Comparison of ENCODE assay signal across 11 cellular contexts in genomic region chr5:121503111-121503840, GRCh38.
A peak's percentile ranks its signal among the peaks of the same experiment; 100 is the strongest.
DNase-seq lines count a peak whose midpoint lies in the region; ATAC-seq and TF ChIP-seq lines count a peak whose summit lies in the region.
"Had no signal": no experiment of that assay in that cellular context is flagged by ENCODE, and none has a peak within 500 bp of the region (broad histone marks: within the 10 kb centered on the region; RNA-seq: fewer than 3 reads in every experiment).

No MANE protein-coding gene starts in this region.

- DNase-seq in NCI-H146 (lab: John Stamatoyannopoulos, UW): peak; percentile 0
- no peak for DNase-seq in NCI-H146 treated with DMSO at 0.1 percent for 48 hours (lab: John Stamatoyannopoulos, UW; ENCODE audit: unreplicated experiment)
- DNase-seq in SK-N-MC (ENCODE audit: low read depth, low spot score): peak; percentile 30
- peak; percentile 27 for DNase-seq in left ventricle myocardium superior
- DNase-seq in thyroid gland: peak; percentile 85 to 88
- no peak for DNase-seq in vagina (ENCODE audit: extremely low spot score in 2 of 2)
- DNase-seq in activated effector memory CD4-positive, alpha-beta T cell treated with anti-CD3 and anti-CD28 coated beads, Interleukin-2, amount 50 U/mL, for 16 hours: no peak
- no peak for DNase-seq in HCEC 1CT
- DNase-seq: activated naive CD4-positive, alpha-beta T cell treated with anti-CD3 and anti-CD28 coated beads for 36 hours; stimulated activated naive CD4-positive, alpha-beta T cell treated with Interleukin-2 at 50 U/mL for 16 hours had no signal

- 3 to 10% methylated on average over 2 of the region's 2 CpGs for WGBS in thyroid gland, 2 donors

- no peaks in the 10 kb centered on the region for H3K9me3 ChIP-seq in SK-N-MC (ENCODE audit: low read depth, low read length)
- no peaks in the 10 kb centered on the region for H3K9me3 ChIP-seq in thyroid gland
- no peaks in the 10 kb centered on the region for H3K9me3 ChIP-seq in vagina
- H3K9me3 ChIP-seq: gastrocnemius medialis had no signal

- H3K9ac ChIP-seq in SK-N-MC (ENCODE audit: insufficient read length): no peak overlapping the region

- peak overlapping the region; percentile 27; the same call in 1 of the 2 replicates for H3K27ac ChIP-seq in SK-N-MC
- H3K27ac ChIP-seq in thyroid gland: peak overlapping the region in 1 of 3 donors; percentile 70
- no peak overlapping the region for H3K27ac ChIP-seq in vagina
- H3K27ac ChIP-seq: gastrocnemius medialis had no signal

- H3K4me3 ChIP-seq in SK-N-MC (peak overlapping the region; percentile 40), thyroid gland (replicated peaks in 1 of 3) (no peak overlapping the region), vagina (no peak overlapping the region)
- H3K4me3 ChIP-seq: gastrocnemius medialis had no signal

- TF ChIP-seq POLR2A in thyroid gland (IDR thresholded peaks at IDR 0.05) (no peak), vagina (IDR thresholded peaks at IDR 0.05) (no peak)

- peaks cover 5 to 22% of the 10 kb centered on the region in 2 donors for H3K4me1 ChIP-seq in thyroid gland
- H3K4me1 ChIP-seq in vagina: peaks cover 8% of the 10 kb centered on the region
- H3K4me1 ChIP-seq: gastrocnemius medialis had no signal

- TF ChIP-seq CTCF in thyroid gland (IDR thresholded peaks at IDR 0.05) (no peak), vagina (IDR thresholded peaks at IDR 0.05) (no peak)

- intact Hi-C loops in left ventricle myocardium superior (cut with micrococcal nuclease): no loop called here
- intact Hi-C loops in thyroid gland (cut with DNase I): no loop called here
- intact Hi-C loops in vagina (cut with DNase I): no loop called here

- no peaks in the 10 kb centered on the region for H3K27me3 ChIP-seq in thyroid gland
- H3K27me3 ChIP-seq in vagina: no peaks in the 10 kb centered on the region
- H3K27me3 ChIP-seq: gastrocnemius medialis had no signal

- no peaks in the 10 kb centered on the region for H3K36me3 ChIP-seq in SK-N-MC (ENCODE audit: insufficient read depth, low read length)
- H3K36me3 ChIP-seq in thyroid gland: no peaks in the 10 kb centered on the region
- H3K36me3 ChIP-seq in vagina: no peaks in the 10 kb centered on the region
- H3K36me3 ChIP-seq: gastrocnemius medialis had no signal

- peak; percentile 59 for ATAC-seq in left ventricle myocardium superior
- ATAC-seq: gastrocnemius medialis had no signal

Comparison
In these comparisons a context has a peak if more than half of its experiments do, and no peak if none do; other contexts are left out.
1. DNase-seq: peak in NCI-H146 (single experiment), SK-N-MC (single experiment), left ventricle myocardium superior (single experiment) and thyroid gland (2 of 2); none in NCI-H146 treated with DMSO at 0.1 percent for 48 hours (single experiment), vagina (0 of 2), activated effector memory CD4-positive, alpha-beta T cell treated with anti-CD3 and anti-CD28 coated beads, Interleukin-2, amount 50 U/mL, for 16 hours (single experiment) and HCEC 1CT (single experiment).